In genomic region chr10:10886861-10887539, GRCh38 we compare ENCODE assay signal across 14 cellular contexts.
"Had no signal": no experiment of that assay in that cellular context is flagged by ENCODE, and none has a peak within 500 bp of the region (broad histone marks: within the 10 kb centered on the region; RNA-seq: fewer than 3 reads in every experiment).

No MANE protein-coding gene starts in this region.

- H3K4me3 Mint-ChIP-seq: activated CD8-positive, alpha-beta memory T cell treated with anti-CD3 and anti-CD28 coated beads, Interleukin-2, amount 10 ng/mL, durations not matched to agents 7 days and 5 days; activated T-cell treated with anti-CD3 and anti-CD28 coated beads, Interleukin-2, amount 50 U/mL, for 4 hours; natural killer cell treated with Interleukin-12 subunit alpha and Interleukin-12 subunit beta and Interleukin-15 and Interleukin-18, amount 100 ng/mL, for 72 hours had no signal

- H3K4me1 Mint-ChIP-seq: activated CD8-positive, alpha-beta memory T cell treated with anti-CD3 and anti-CD28 coated beads, Interleukin-2, amount 10 ng/mL, durations not matched to agents 7 days and 5 days had no signal

- H3K36me3 Mint-ChIP-seq: activated CD8-positive, alpha-beta memory T cell treated with anti-CD3 and anti-CD28 coated beads, Interleukin-2, amount 10 ng/mL, durations not matched to agents 7 days and 5 days had no signal

- DNase-seq: activated CD4-positive, alpha-beta T cell treated with anti-CD3 and anti-CD28 coated beads, Interleukin-2, amount 50 U/mL, for 4 hours; activated CD8-positive, alpha-beta memory T cell treated with anti-CD3 and anti-CD28 coated beads, Interleukin-2, amount 10 ng/mL, durations not matched to agents 7 days and 5 days; activated effector memory CD4-positive, alpha-beta T cell treated with anti-CD3 and anti-CD28 coated beads, Interleukin-2, amount 50 U/mL, for 16 hours; activated T-cell treated with anti-CD3 and anti-CD28 coated beads, Interleukin-2, amount 50 U/mL, for 4 hours; amygdala; mammary epithelial cell; occipital lobe; stimulated activated CD4-positive, alpha-beta T cell treated with anti-CD3 and anti-CD28 coated beads, Interleukin-4, amount 100 ng/mL, for 1 hour; stimulated activated CD8-positive, alpha-beta memory T cell treated with anti-CD3 and anti-CD28 coated beads, Interleukin-4, amount 100 ng/mL, for 48 hours; stimulated activated naive CD8-positive, alpha-beta T cell treated with anti-CD3 and anti-CD28 coated beads, Interleukin-15, Interleukin-2, amounts not matched to agents 100 U/mL and 50 U/mL, for 24 hours had no signal

- H3K27ac Mint-ChIP-seq: activated CD8-positive, alpha-beta memory T cell treated with anti-CD3 and anti-CD28 coated beads, Interleukin-2, amount 10 ng/mL, durations not matched to agents 7 days and 5 days; activated naive CD4-positive, alpha-beta T cell treated with anti-CD3 and anti-CD28 coated beads, Interleukin-2, amount 50 U/mL, for 72 hours; natural killer cell treated with Interleukin-12 subunit alpha and Interleukin-12 subunit beta and Interleukin-15 and Interleukin-18, amount 100 ng/mL, for 72 hours had no signal

- ATAC-seq: activated CD4-positive, CD25-positive, alpha-beta regulatory T cell treated with anti-CD3 and anti-CD28 coated beads, Interleukin-2, amount 50 U/mL, for 24 hours; activated CD8-positive, alpha-beta memory T cell treated with anti-CD3 and anti-CD28 coated beads, Interleukin-2, amount 10 ng/mL, durations not matched to agents 7 days and 5 days; activated naive CD4-positive, alpha-beta T cell treated with anti-CD3 and anti-CD28 coated beads, Interleukin-2, amount 50 U/mL, for 72 hours; activated T-cell treated with anti-CD3 and anti-CD28 coated beads, Interleukin-2, amount 50 U/mL, for 4 hours; foreskin keratinocyte; natural killer cell treated with Interleukin-12 subunit alpha and Interleukin-12 subunit beta and Interleukin-15 and Interleukin-18, amount 100 ng/mL, for 72 hours; stimulated activated naive CD8-positive, alpha-beta T cell treated with anti-CD3 and anti-CD28 coated beads, Interleukin-15, Interleukin-2, amounts not matched to agents 100 U/mL and 50 U/mL, for 24 hours had no signal
